Comparison of ENCODE assay signal across 30 cellular contexts in genomic region chr22:26045855-26046254, GRCh38.
"Had no signal": no experiment of that assay in that cellular context is flagged by ENCODE, and none has a peak within 500 bp of the region (broad histone marks: within the 10 kb centered on the region; RNA-seq: fewer than 3 reads in every experiment).

No MANE protein-coding gene starts in this region.

- H3K4me1 ChIP-seq: ascending aorta, body of pancreas had no signal

- ATAC-seq: activated CD8-positive, alpha-beta memory T cell treated with anti-CD3 and anti-CD28 coated beads, Interleukin-2, amount 10 ng/mL, durations not matched to agents 7 days and 5 days; activated naive CD4-positive, alpha-beta T cell treated with anti-CD3 and anti-CD28 coated beads, Interleukin-2, amount 50 U/mL, for 72 hours; activated naive CD8-positive, alpha-beta T cell treated with anti-CD3 and anti-CD28 coated beads, Interleukin-2, amount 50 U/mL, for 24 hours; body of pancreas; PC-3; T-helper 17 cell had no signal

- H3K27me3 ChIP-seq: ascending aorta, body of pancreas had no signal

- H3K36me3 ChIP-seq: ascending aorta had no signal

- H3K9me3 ChIP-seq: ascending aorta, body of pancreas had no signal

- DNase-seq: activated B cell treated with CpG ODN at 0.5 μM for 24 hours; activated CD4-positive, alpha-beta T cell treated with anti-CD3 and anti-CD28 coated beads for 1 hour; activated CD4-positive, alpha-beta T cell treated with anti-CD3 and anti-CD28 coated beads, Interleukin-2, amount 10 ng/mL, durations not matched to agents 24 days and 14 days; activated CD4-positive, alpha-beta T cell treated with anti-CD3 and anti-CD28 coated beads, Interleukin-2, amount 50 U/mL, for 48 hours; activated CD8-positive, alpha-beta memory T cell treated with anti-CD3 and anti-CD28 coated beads, Interleukin-2, amount 10 ng/mL, durations not matched to agents 7 days and 5 days; activated effector memory CD4-positive, alpha-beta T cell treated with anti-CD3 and anti-CD28 coated beads, Interleukin-2, amount 50 U/mL, for 16 hours; activated naive CD4-positive, alpha-beta T cell treated with Interleukin-2 at 50 U/mL for 16 hours; activated naive CD8-positive, alpha-beta T cell treated with anti-CD3 and anti-CD28 coated beads, Interleukin-2, amount 50 U/mL, for 24 hours; activated T-cell treated with anti-CD3 and anti-CD28 coated beads, Interleukin-2, amount 50 U/mL, for 24 hours; amniotic stem cell; central memory CD4-positive, alpha-beta T cell; IMR-90; Kasumi-1; KBM-7; NCI-H1048; NCI-H1436 treated with DMSO at 0.1 percent for 48 hours; NCI-H187; NCI-H2081; NCI-H446 treated with DMSO at 0.1 percent for 48 hours; NCI-H524 treated with DMSO at 0.1 percent for 48 hours; PC-3; SHP77 treated with DMSO at 0.1 percent for 48 hours; T-helper 17 cell; T-helper 9 cell had no signal

- FAIRE-seq: bronchial epithelial cell, RCC 7860, TTC549 had no signal

- H3K4me3 ChIP-seq: ascending aorta, body of pancreas had no signal

- H3K27ac ChIP-seq: ascending aorta, body of pancreas had no signal
